ENCODE assay signal across 3 cellular contexts in the genomic region with DNA sequence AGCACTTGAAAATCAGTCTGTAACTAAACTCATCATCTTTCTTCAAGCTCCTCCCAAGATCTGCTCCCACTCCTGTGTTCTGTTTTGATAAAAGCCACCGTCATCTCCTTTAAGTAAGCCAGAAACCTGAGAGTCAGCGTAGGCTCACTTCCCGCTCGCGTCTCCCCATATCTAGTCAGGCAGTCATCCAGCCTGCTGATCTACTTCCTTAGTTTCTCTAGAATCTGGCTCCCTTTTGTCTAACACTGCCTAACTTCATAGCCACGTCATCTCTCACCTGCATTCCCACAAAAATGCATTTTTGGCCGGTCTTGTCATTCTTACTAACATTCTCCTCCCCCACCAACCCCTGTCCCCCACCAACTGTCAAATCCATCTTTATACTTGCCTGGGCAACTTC.
TF ChIP-seq lines count a peak whose summit lies in the region.

No MANE protein-coding gene starts in this region.

TF ChIP-seq in HEK293, 187 proteins besides CTCF, POLR2A, EP300 and RAD21 (continued from another document):
- no peak for TF ChIP-seq ZBTB6 (tag by site-specific recombination; IDR thresholded peaks at IDR 0.05)

TF ChIP-seq in SK-N-SH, 30 proteins besides CTCF, POLR2A, EP300 and RAD21 (continued from another document):
- TF ChIP-seq TEAD4 (IDR thresholded peaks at IDR 0.05; ENCODE audit: borderline replicate concordance, insufficient read depth) = peak; percentile 23; the same call in 1 of the 2 replicates
- no peak for TF ChIP-seq POLR2AphosphoS5 (IDR thresholded peaks at IDR 0.05; ENCODE audit: low read depth, low read length)
- no peak for TF ChIP-seq RFX5 (IDR thresholded peaks at IDR 0.05; ENCODE audit: low read length)
- TF ChIP-seq PBX3 (IDR thresholded peaks at IDR 0.05) = peak; percentile 34; the same call in 1 of the 2 replicates
- TF ChIP-seq TCF12 (IDR thresholded peaks at IDR 0.05) = peak; percentile 58
- no peak for TF ChIP-seq YY1 (IDR thresholded peaks at IDR 0.05; ENCODE audit: low read depth)

TF ChIP-seq in HEK293T, 16 proteins besides CTCF, POLR2A, EP300 and RAD21 (continued from another document):
- TF ChIP-seq PKNOX1 (IDR thresholded peaks at IDR 0.05) = no peak
- no peak for TF ChIP-seq FOXK2 (IDR thresholded peaks at IDR 0.05)
- no peak for TF ChIP-seq NFRKB (IDR thresholded peaks at IDR 0.05)
- TF ChIP-seq CTBP1 (IDR thresholded peaks at IDR 0.05; ENCODE audit: borderline replicate concordance) = no peak
- TF ChIP-seq HDGF (IDR thresholded peaks at IDR 0.05; ENCODE audit: borderline replicate concordance) = no peak
- no peak for TF ChIP-seq TARDBP (IDR thresholded peaks at IDR 0.05)
